Comparison of ENCODE assay signal across 35 cellular contexts in the genomic region with DNA sequence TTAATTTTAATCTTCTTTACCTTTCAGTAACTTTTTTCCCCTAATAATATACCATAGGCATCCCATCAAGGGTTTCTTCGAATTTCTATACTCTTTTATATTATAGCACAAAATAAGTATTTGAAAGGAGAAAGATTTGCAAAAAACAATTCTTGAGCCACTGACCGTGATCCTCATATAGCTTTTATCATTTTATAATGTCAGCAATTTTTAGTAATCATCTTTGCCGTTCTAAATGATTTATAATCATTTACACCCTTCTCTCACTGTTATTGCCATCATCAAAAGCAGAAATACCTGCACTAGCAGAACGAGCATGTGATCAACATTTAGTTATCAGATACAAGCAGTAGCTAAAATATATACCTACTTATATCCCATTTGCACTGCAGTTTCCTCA. TPM values are rescaled to one million over a fixed set of nuclear protein-coding genes. Genes with fewer than 3 reads are reported as not detected.
"Had no signal": no experiment of that assay in that cellular context is flagged by ENCODE, and none has a peak within 500 bp of the region (broad histone marks: within the 10 kb centered on the region; RNA-seq: fewer than 3 reads in every experiment).

No MANE protein-coding gene starts in this region.

- ATAC-seq: activated naive CD4-positive, alpha-beta T cell treated with anti-CD3 and anti-CD28 coated beads, Interleukin-2, amount 50 U/mL, for 72 hours; activated naive CD8-positive, alpha-beta T cell treated with anti-CD3 and anti-CD28 coated beads, Interleukin-2, amount 50 U/mL, for 24 hours; activated T-cell treated with anti-CD3 and anti-CD28 coated beads, Interleukin-2, amount 50 U/mL, for 4 hours; activated T-cell treated with anti-CD3 and anti-CD28 coated beads, Interleukin-2, amount 50 U/mL, for 72 hours; activated T-helper 17 cell treated with anti-CD3 and anti-CD28 coated beads, Interleukin-2, amount 50 U/mL, for 72 hours; body of pancreas had no signal

- H3K4me1 ChIP-seq: adrenal gland, ascending aorta, body of pancreas, breast epithelium had no signal

- FAIRE-seq: astrocyte, bronchial epithelial cell had no signal

- H3K36me3 ChIP-seq: adrenal gland, ascending aorta, brain microvascular endothelial cell, breast epithelium, cardiac muscle cell had no signal

- H3K9me3 ChIP-seq: adrenal gland, ascending aorta, body of pancreas, breast epithelium had no signal

- H3K27me3 ChIP-seq: adrenal gland, ascending aorta, body of pancreas, brain microvascular endothelial cell, breast epithelium, cardiac muscle cell had no signal

- H3K27ac ChIP-seq: adrenal gland, ascending aorta, body of pancreas, brain microvascular endothelial cell, breast epithelium, cardiac muscle cell had no signal

- DNase-seq: activated effector memory CD4-positive, alpha-beta T cell treated with anti-CD3 and anti-CD28 coated beads, Interleukin-2, amount 50 U/mL, for 16 hours; activated effector memory CD4-positive, alpha-beta T cell treated with Interleukin-2 at 50 U/mL for 16 hours; activated gamma-delta T cell; activated gamma-delta T cell treated with Interleukin-2 at 50 U/mL for 16 hours; activated naive CD4-positive, alpha-beta T cell; activated naive CD4-positive, alpha-beta T cell treated with anti-CD3 and anti-CD28 coated beads for 36 hours; activated naive CD4-positive, alpha-beta T cell treated with anti-CD3 and anti-CD28 coated beads, Interleukin-2, amount 10 ng/mL, durations not matched to agents 7 days and 5 days; activated naive CD4-positive, alpha-beta T cell treated with anti-CD3 and anti-CD28 coated beads, Interleukin-2, amount 50 U/mL, for 16 hours; activated naive CD4-positive, alpha-beta T cell treated with Interleukin-2 at 50 U/mL for 16 hours; activated naive CD8-positive, alpha-beta T cell treated with anti-CD3 and anti-CD28 coated beads for 36 hours; activated naive CD8-positive, alpha-beta T cell treated with anti-CD3 and anti-CD28 coated beads, Interleukin-2, amount 10 ng/mL, durations not matched to agents 7 days and 5 days; activated naive CD8-positive, alpha-beta T cell treated with anti-CD3 and anti-CD28 coated beads, Interleukin-2, amount 50 U/mL, for 24 hours; activated T-cell treated with anti-CD3 and anti-CD28 coated beads, Interleukin-2, amount 50 U/mL, for 24 hours; activated T-cell treated with anti-CD3 and anti-CD28 coated beads, Interleukin-2, amount 50 U/mL, for 4 hours; activated T-cell treated with anti-CD3 and anti-CD28 coated beads, Interleukin-2, amount 50 U/mL, for 48 hours; activated T-cell treated with anti-CD3 and anti-CD28 coated beads, Interleukin-2, amount 50 U/mL, for 72 hours; adrenal gland; amniotic stem cell; amygdala; anterior cingulate cortex; aorta; body of pancreas; brain microvascular endothelial cell; caudate nucleus; central memory CD4-positive, alpha-beta T cell; cerebellar nuclear complex had no signal

- H3K4me3 ChIP-seq: adrenal gland, ascending aorta, body of pancreas, breast epithelium, cardiac muscle cell had no signal

RNA-seq across cellular contexts. Expression of gene PTPRQ, which starts 16.9 kb away (rescaled TPM):
- total RNA-seq: activated naive CD4-positive, alpha-beta T cell treated with anti-CD3 and anti-CD28 coated beads for 36 hours; activated naive CD4-positive, alpha-beta T cell treated with anti-CD3 and anti-CD28 coated beads, Interleukin-2, amount 50 U/mL, for 72 hours; activated naive CD8-positive, alpha-beta T cell treated with anti-CD3 and anti-CD28 coated beads for 36 hours; activated naive CD8-positive, alpha-beta T cell treated with anti-CD3 and anti-CD28 coated beads, Interleukin-2, amount 10 ng/mL, durations not matched to agents 7 days and 5 days; activated T-cell treated with anti-CD3 and anti-CD28 coated beads, Interleukin-2, amount 50 U/mL, for 4 hours; activated T-cell treated with anti-CD3 and anti-CD28 coated beads, Interleukin-2, amount 50 U/mL, for 72 hours; activated T-helper 1 cell treated with anti-CD3 and anti-CD28 coated beads, Interleukin-12 subunit alpha, Interleukin-12 subunit beta, Interleukin-2, Interleukin-4 antibody, amounts not matched to agents 30 ng/mL and 10 ng/mL and 1 ng/mL, durations not matched to agents 14 hours and 24 hours and 36 hours; activated T-helper 17 cell treated with anti-CD3 and anti-CD28 coated beads, Interleukin-2, amount 50 U/mL, for 72 hours; activated T-helper 2 cell treated with anti-CD3 and anti-CD28 coated beads, Interferon-gamma antibody, Interleukin-2, Interleukin-4, amounts not matched to agents 10 μg/mL and 5 μg/mL and 100 μg/mL, durations not matched to agents 14 hours and 24 hours and 36 hours; bronchial epithelial cell had no signal
